Comparison of ENCODE assay signal across 8 cellular contexts in genomic region chr1:81549588-81550127, GRCh38.
DNase-seq lines count a peak whose midpoint lies in the region; ATAC-seq, FAIRE-seq and TF ChIP-seq lines count a peak whose summit lies in the region.

No MANE protein-coding gene starts in this region.

- intact Hi-C loops in heart right ventricle (cut with DNase I): loop anchor here in 8 of 10 donors (2.0 to 10.0 kb wide), 5 partner anchors 135 to 245 kb away; no protein-coding TSS in a partner anchor
- intact Hi-C loops in tibial artery (cut with DNase I; ENCODE audit: low total_unique reads): no loop called here
- intact Hi-C loops in vagina (cut with DNase I): no loop called here

- H3K9ac ChIP-seq in HUES6 (ENCODE audit: low read length): no peak overlapping the region

- H3K27ac ChIP-seq in HUES6 (ENCODE audit: low read depth, low read length): peak overlapping the region; percentile 90; the same call in 1 of the 2 replicates
- no peak overlapping the region for H3K27ac ChIP-seq in heart right ventricle
- no peak overlapping the region for H3K27ac ChIP-seq in tibial artery
- no peak overlapping the region for H3K27ac ChIP-seq in vagina

- no peak for TF ChIP-seq POLR2A in vagina (IDR thresholded peaks at IDR 0.05)

- DNase-seq in GM10266 (ENCODE audit: extremely low spot score): peak; percentile 23
- DNase-seq in RCC 7860 (ENCODE audit: low spot score): peak; percentile 35
- no peak for DNase-seq in heart right ventricle
- no peak for DNase-seq in tibial artery
- no peak for DNase-seq in GF-D8 (lab: John Stamatoyannopoulos, UW)
- DNase-seq in vagina (ENCODE audit: extremely low spot score in 2 of 2): no peak

- peak; percentile 55 for ATAC-seq in GM21825 (IDR thresholded peaks at IDR 0.05; ENCODE audit: unreplicated experiment)
- peak in 6 of 8 donors; percentile 59 to 75 (median 68) for ATAC-seq in heart right ventricle

- H3K27me3 ChIP-seq in HUES6 (ENCODE audit: control insufficient read depth, insufficient read depth, low read length): no peaks in the 10 kb centered on the region
- H3K27me3 ChIP-seq in heart right ventricle: no peaks in the 10 kb centered on the region
- no peaks in the 10 kb centered on the region for H3K27me3 ChIP-seq in tibial artery
- no peaks in the 10 kb centered on the region for H3K27me3 ChIP-seq in vagina

- 24 to 28% methylated on average over 1 of the region's 1 CpG for WGBS in heart right ventricle, 2 donors

- H3K4me3 ChIP-seq in HUES6 (ENCODE audit: low read depth, low read length) (no peak overlapping the region), heart right ventricle (no peak overlapping the region), tibial artery (no peak overlapping the region), vagina (no peak overlapping the region)

- H3K36me3 ChIP-seq in HUES6 (ENCODE audit: control insufficient read depth, insufficient read depth, low read length) (no peaks in the 10 kb centered on the region), heart right ventricle (no peaks in the 10 kb centered on the region), tibial artery (no peaks in the 10 kb centered on the region), vagina (no peaks in the 10 kb centered on the region)

- H3K4me1 ChIP-seq in HUES6 (ENCODE audit: control insufficient read depth, insufficient read depth, low read length) (peaks cover 62% of the 10 kb centered on the region), heart right ventricle (peaks cover 0 to 13% (median 0%) of the 10 kb centered on the region in 9 donors), tibial artery (no peaks in the 10 kb centered on the region), vagina (peaks cover 4% of the 10 kb centered on the region)

- H3K9me3 ChIP-seq in HUES6 (ENCODE audit: control insufficient read depth, insufficient read depth, low read depth, low read length) (no peaks in the 10 kb centered on the region), heart right ventricle (no peaks in the 10 kb centered on the region), tibial artery (no peaks in the 10 kb centered on the region), vagina (no peaks in the 10 kb centered on the region)

- no peak for FAIRE-seq in RCC 7860 (lab: Jason Lieb, UNC)

- TF ChIP-seq CTCF in GM10266 (IDR thresholded peaks at IDR 0.05; ENCODE audit: control insufficient read depth, insufficient read depth, low read depth, missing control alignments) (peak; percentile 52), heart right ventricle (IDR thresholded peaks at IDR 0.05) (peak; percentile 6 to 66 (median 48)), tibial artery (IDR thresholded peaks at IDR 0.05) (peak; percentile 20 to 27), vagina (IDR thresholded peaks at IDR 0.05) (peak in 1 of 3 experiments; percentile 18)

Comparison
In these comparisons a context has a peak if more than half of its experiments do, and no peak if none do; other contexts are left out.
1. DNase-seq: peak in GM10266 (single experiment) and RCC 7860 (single experiment); none in heart right ventricle (0 of 2), tibial artery (0 of 2), GF-D8 (single experiment) and vagina (0 of 2).
2. intact Hi-C loops: an anchor here in heart right ventricle (2.0 to 10.0 kb wide); none called in tibial artery and vagina.